Comparison of ENCODE assay signal across 24 cellular contexts in the genomic region with DNA sequence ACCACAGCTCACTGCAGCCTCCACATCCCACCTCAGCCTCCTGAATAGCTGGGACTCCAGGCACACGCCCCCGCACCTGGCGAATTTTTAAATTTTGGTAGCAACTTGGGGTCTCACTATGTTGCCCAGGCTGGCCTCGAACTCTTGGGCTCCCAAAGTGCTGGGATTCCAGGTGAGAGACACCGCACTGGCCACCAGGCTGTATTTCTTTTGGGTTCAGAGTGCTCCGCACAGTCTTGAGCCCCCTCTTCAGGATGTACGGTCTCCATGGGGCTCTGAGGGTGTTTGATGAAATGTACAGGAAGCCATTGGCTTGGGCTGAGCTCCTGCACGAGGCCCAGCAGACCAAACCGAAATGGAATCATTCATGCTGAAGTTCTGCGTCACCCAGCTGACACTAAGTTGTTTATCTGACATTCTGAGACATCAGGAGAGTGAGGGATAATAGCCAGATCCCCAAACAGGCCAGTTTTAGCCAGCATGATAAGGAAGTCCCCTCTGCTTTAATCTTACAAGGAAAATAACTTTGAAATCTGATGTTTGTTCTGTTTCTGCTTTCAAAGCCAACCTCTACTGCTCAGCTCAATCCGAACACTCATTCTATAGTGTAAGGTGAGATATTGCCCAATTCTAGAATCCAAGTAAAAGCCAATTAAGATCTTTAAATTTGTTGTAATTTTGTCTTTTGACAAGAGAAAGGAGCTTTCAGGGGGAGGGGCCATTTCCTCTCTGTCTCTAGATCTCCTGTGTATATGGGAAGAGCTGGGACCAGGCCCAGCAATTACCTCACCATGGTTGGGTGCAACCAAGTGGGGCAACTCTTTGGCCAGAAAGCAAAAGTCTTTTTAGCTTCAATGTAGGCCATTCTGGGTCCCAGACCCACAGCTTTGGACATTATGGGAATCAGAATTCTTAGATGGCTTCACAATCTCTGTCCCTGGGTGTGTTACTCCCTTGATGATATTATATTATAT. TPM values are rescaled to one million over a fixed set of nuclear protein-coding genes. Genes with fewer than 3 reads are reported as not detected.
"Had no signal": no experiment of that assay in that cellular context is flagged by ENCODE, and none has a peak within 500 bp of the region (broad histone marks: within the 10 kb centered on the region; RNA-seq: fewer than 3 reads in every experiment).

No MANE protein-coding gene starts in this region.

- H3K27me3 ChIP-seq: dorsolateral prefrontal cortex, heart right ventricle, suprapubic skin had no signal

- H3K36me3 ChIP-seq: heart right ventricle, suprapubic skin had no signal

- H3K27me3 Mint-ChIP-seq: activated CD4-positive, alpha-beta memory T cell treated with anti-CD3 and anti-CD28 coated beads for 36 hours; type B pancreatic cell had no signal

- H3K36me3 Mint-ChIP-seq: activated CD4-positive, alpha-beta memory T cell treated with anti-CD3 and anti-CD28 coated beads for 36 hours; activated CD8-positive, alpha-beta memory T cell treated with anti-CD3 and anti-CD28 coated beads, Interleukin-2, amount 10 ng/mL, durations not matched to agents 7 days and 5 days; activated naive CD4-positive, alpha-beta T cell treated with anti-CD3 and anti-CD28 coated beads, Interleukin-2, amount 10 ng/mL, durations not matched to agents 7 days and 5 days; naive thymus-derived CD8-positive, alpha-beta T cell; type B pancreatic cell had no signal

- H3K27ac Mint-ChIP-seq: activated CD4-positive, alpha-beta memory T cell treated with anti-CD3 and anti-CD28 coated beads for 36 hours; activated CD8-positive, alpha-beta memory T cell treated with anti-CD3 and anti-CD28 coated beads, Interleukin-2, amount 10 ng/mL, durations not matched to agents 7 days and 5 days; activated naive CD4-positive, alpha-beta T cell treated with anti-CD3 and anti-CD28 coated beads, Interleukin-2, amount 10 ng/mL, durations not matched to agents 7 days and 5 days; endodermal cell; type B pancreatic cell had no signal

- H3K4me3 Mint-ChIP-seq: activated CD4-positive, alpha-beta memory T cell treated with anti-CD3 and anti-CD28 coated beads for 36 hours; activated CD8-positive, alpha-beta memory T cell treated with anti-CD3 and anti-CD28 coated beads, Interleukin-2, amount 10 ng/mL, durations not matched to agents 7 days and 5 days; activated naive CD4-positive, alpha-beta T cell treated with anti-CD3 and anti-CD28 coated beads, Interleukin-2, amount 10 ng/mL, durations not matched to agents 7 days and 5 days; endodermal cell; naive thymus-derived CD8-positive, alpha-beta T cell; type B pancreatic cell had no signal

- H3K9me3 ChIP-seq: suprapubic skin had no signal

- DNase-seq: activated CD4-positive, alpha-beta memory T cell treated with anti-CD3 and anti-CD28 coated beads for 36 hours; activated CD8-positive, alpha-beta memory T cell treated with anti-CD3 and anti-CD28 coated beads, Interleukin-2, amount 10 ng/mL, durations not matched to agents 7 days and 5 days; activated naive CD4-positive, alpha-beta T cell treated with anti-CD3 and anti-CD28 coated beads, Interleukin-2, amount 10 ng/mL, durations not matched to agents 7 days and 5 days; activated T-cell treated with anti-CD3 and anti-CD28 coated beads, Interleukin-2, amount 50 U/mL, for 1 hour; dorsolateral prefrontal cortex; endodermal cell; heart right ventricle; left colon; occipital lobe; right cardiac atrium; stimulated activated CD4-positive, alpha-beta T cell treated with anti-CD3 and anti-CD28 coated beads, Interleukin-4, amount 100 ng/mL, for 4 hours; stimulated activated CD8-positive, alpha-beta memory T cell treated with anti-CD3 and anti-CD28 coated beads, Interleukin-4, amount 100 ng/mL, for 48 hours; stimulated activated naive CD8-positive, alpha-beta T cell treated with anti-CD3 and anti-CD28 coated beads, Interleukin-15, Interleukin-2, amounts not matched to agents 100 U/mL and 50 U/mL, for 24 hours; T-helper 9 cell had no signal

- H3K4me3 ChIP-seq: dorsolateral prefrontal cortex, heart right ventricle, skin epidermis, suprapubic skin had no signal

- H3K27ac ChIP-seq: heart right ventricle, skin epidermis, suprapubic skin, VCaP had no signal

- H3K4me1 Mint-ChIP-seq: activated CD8-positive, alpha-beta memory T cell treated with anti-CD3 and anti-CD28 coated beads, Interleukin-2, amount 10 ng/mL, durations not matched to agents 7 days and 5 days; activated naive CD4-positive, alpha-beta T cell treated with anti-CD3 and anti-CD28 coated beads, Interleukin-2, amount 10 ng/mL, durations not matched to agents 7 days and 5 days; naive thymus-derived CD8-positive, alpha-beta T cell had no signal

- ATAC-seq: activated CD8-positive, alpha-beta memory T cell treated with anti-CD3 and anti-CD28 coated beads, Interleukin-2, amount 10 ng/mL, durations not matched to agents 7 days and 5 days; heart right ventricle; left colon; naive thymus-derived CD8-positive, alpha-beta T cell; stimulated activated naive CD8-positive, alpha-beta T cell treated with anti-CD3 and anti-CD28 coated beads, Interleukin-15, Interleukin-2, amounts not matched to agents 100 U/mL and 50 U/mL, for 24 hours had no signal

- H3K9me3 Mint-ChIP-seq: activated CD4-positive, alpha-beta memory T cell treated with anti-CD3 and anti-CD28 coated beads for 36 hours; activated naive CD4-positive, alpha-beta T cell treated with anti-CD3 and anti-CD28 coated beads, Interleukin-2, amount 10 ng/mL, durations not matched to agents 7 days and 5 days; endodermal cell; naive thymus-derived CD8-positive, alpha-beta T cell; type B pancreatic cell had no signal

RNA-seq across cellular contexts. Expression of a gene that starts 23.7 kb away (rescaled TPM):
- total RNA-seq: activated CD4-positive, alpha-beta memory T cell treated with anti-CD3 and anti-CD28 coated beads for 36 hours; activated CD8-positive, alpha-beta memory T cell treated with anti-CD3 and anti-CD28 coated beads, Interleukin-2, amount 10 ng/mL, durations not matched to agents 7 days and 5 days; epithelial cell of proximal tubule; frontal cortex; lung microvascular endothelial cell; naive thymus-derived CD8-positive, alpha-beta T cell; occipital lobe; right cardiac atrium; suprapubic skin had no signal
- polyA plus RNA-seq: heart right ventricle, right cardiac atrium had no signal

RNA-seq across cellular contexts. Expression of a gene that starts 29.3 kb away (rescaled TPM):
- total RNA-seq: activated CD4-positive, alpha-beta memory T cell treated with anti-CD3 and anti-CD28 coated beads for 36 hours; activated CD8-positive, alpha-beta memory T cell treated with anti-CD3 and anti-CD28 coated beads, Interleukin-2, amount 10 ng/mL, durations not matched to agents 7 days and 5 days; epithelial cell of proximal tubule; heart right ventricle; lung microvascular endothelial cell; mucosa of gallbladder; naive thymus-derived CD8-positive, alpha-beta T cell; posterior vena cava; right cardiac atrium; suprapubic skin had no signal
- polyA plus RNA-seq: heart right ventricle; naive thymus-derived CD8-positive, alpha-beta T cell; right cardiac atrium had no signal

RNA-seq across cellular contexts. Expression of a gene that starts 40.9 kb away (rescaled TPM):
- total RNA-seq: activated CD8-positive, alpha-beta memory T cell treated with anti-CD3 and anti-CD28 coated beads, Interleukin-2, amount 10 ng/mL, durations not matched to agents 7 days and 5 days; naive thymus-derived CD8-positive, alpha-beta T cell had no signal
